In the genomic region with DNA sequence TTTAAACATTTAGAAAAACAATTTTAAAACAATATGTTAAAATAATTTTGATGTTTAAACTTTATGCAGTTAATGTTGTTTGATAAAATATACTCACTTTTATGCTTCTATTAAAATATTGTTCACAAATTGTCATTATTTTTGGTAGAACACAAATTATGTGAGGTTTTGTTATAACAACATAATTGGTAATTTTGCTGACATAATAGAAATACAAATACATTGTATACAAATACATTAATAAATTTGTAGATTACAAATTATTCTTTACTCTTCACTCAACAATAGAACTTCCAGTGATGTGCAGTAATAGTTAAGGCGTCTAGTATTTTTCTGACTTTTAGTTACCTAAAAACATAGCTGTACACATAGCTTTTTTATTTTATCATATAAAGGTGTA, we compare ENCODE assay signal across 22 cellular contexts.
DNase-seq lines count a peak whose midpoint lies in the region; ATAC-seq, FAIRE-seq and TF ChIP-seq lines count a peak whose summit lies in the region.
"Had no signal": no experiment of that assay in that cellular context is flagged by ENCODE, and none has a peak within 500 bp of the region (broad histone marks: within the 10 kb centered on the region; RNA-seq: fewer than 3 reads in every experiment).

No MANE protein-coding gene starts in this region.

- intact Hi-C loops in IMR-90 (cut with micrococcal nuclease) (no loop called here), K562 (cut with micrococcal nuclease) (no loop called here)

- H3K9me3 ChIP-seq in IMR-90 (ENCODE audit: control insufficient read depth, insufficient read depth, low read length) (peaks cover 8% of the 10 kb centered on the region), K562 (replicated peaks; ENCODE audit: control insufficient read depth, insufficient read depth, low read depth, low read length) (no peaks in the 10 kb centered on the region), smooth muscle cell (replicated peaks; ENCODE audit: low read depth) (no peaks in the 10 kb centered on the region)
- H3K9me3 ChIP-seq: BLaER1, Caco-2 had no signal

- H4K20me1 ChIP-seq in IMR-90 (ENCODE audit: insufficient read depth, low read length) (no peaks in the 10 kb centered on the region), K562 (replicated peaks; ENCODE audit: control insufficient read depth, insufficient read depth, low read length) (no peaks in the 10 kb centered on the region), smooth muscle cell (ENCODE audit: low read depth) (no peaks in the 10 kb centered on the region)
- H4K20me1 ChIP-seq: BLaER1 had no signal

- H2BK5ac ChIP-seq in IMR-90 (ENCODE audit: low read depth, low read length, poor library complexity, severe bottlenecking), result no peak overlapping the region

- H3K79me2 ChIP-seq in K562 (ENCODE audit: control insufficient read depth, insufficient read depth, low read length) (no peaks in the 10 kb centered on the region), smooth muscle cell (ENCODE audit: low read depth) (no peaks in the 10 kb centered on the region)

- H3K4ac ChIP-seq in IMR-90 (ENCODE audit: low read depth, low read length), result no peak overlapping the region

- no peak overlapping the region for H3K4me2 ChIP-seq in IMR-90 (ENCODE audit: low read depth, low read length)
- H3K4me2 ChIP-seq in K562 (ENCODE audit: insufficient read depth, low read length), result no peak overlapping the region
- no peak overlapping the region for H3K4me2 ChIP-seq in smooth muscle cell
- H3K4me2 ChIP-seq: BLaER1 had no signal

- no peaks in the 10 kb centered on the region for H3F3A ChIP-seq in smooth muscle cell (ENCODE audit: low read depth)

- H3K4me3 ChIP-seq in IMR-90 (ENCODE audit: insufficient read depth, low read depth, low read length), result no peak overlapping the region
- no peak overlapping the region for H3K4me3 ChIP-seq in K562
- H3K4me3 ChIP-seq in smooth muscle cell, result no peak overlapping the region
- H3K4me3 ChIP-seq: BLaER1, GM12878, GM23248 had no signal

- no peak for ATAC-seq in IMR-90 (ENCODE audit: low read depth)
- no peak for ATAC-seq in K562
- no peak for ATAC-seq in GM18907 (IDR thresholded peaks at IDR 0.05; ENCODE audit: unreplicated experiment)
- ATAC-seq in GM19023 (IDR thresholded peaks at IDR 0.05; ENCODE audit: unreplicated experiment), result no peak
- ATAC-seq: CD8-positive, alpha-beta T cell; GM12878; HCT116 had no signal

- H3K79me1 ChIP-seq in IMR-90 (ENCODE audit: low read depth in 1 of 2, low read length in 2 of 2), result no peaks in the 10 kb centered on the region

- no peaks in the 10 kb centered on the region for H3K27me3 ChIP-seq in IMR-90 (ENCODE audit: control insufficient read depth, insufficient read depth, low read length)
- H3K27me3 ChIP-seq in K562 (ENCODE audit: control insufficient read depth in 2 of 2, insufficient read depth in 2 of 2, low read length in 2 of 2), result no peaks in the 10 kb centered on the region
- no peaks in the 10 kb centered on the region for H3K27me3 ChIP-seq in smooth muscle cell (ENCODE audit: low read depth)
- H3K27me3 ChIP-seq: BLaER1 had no signal

- H3K9ac ChIP-seq in IMR-90 (ENCODE audit: low read depth, low read length) (no peak overlapping the region), K562 (ENCODE audit: insufficient read depth in 1 of 2, low read depth in 2 of 2, low read length in 2 of 2) (no peak overlapping the region), smooth muscle cell (ENCODE audit: low read depth) (peak overlapping the region; percentile 26)
- H3K9ac ChIP-seq: BLaER1, GM23248 had no signal

- TF ChIP-seq RAD21 in IMR-90 (IDR thresholded peaks at IDR 0.05; ENCODE audit: low read length) (no peak), K562 (CRISPR knock-in tag; conservative IDR thresholded peaks at IDR 0.05 in 1 of 2, IDR thresholded peaks at IDR 0.05 in 1 of 2) (no peak)

- H2AK5ac ChIP-seq in IMR-90 (ENCODE audit: low read depth, low read length), result no peak overlapping the region

- H3K27ac ChIP-seq in IMR-90 (ENCODE audit: insufficient read depth, low read length) (no peak overlapping the region), K562 (ENCODE audit: extremely low read depth, low read depth, low read length) (no peak overlapping the region), smooth muscle cell (ENCODE audit: low read depth) (peak overlapping the region; percentile 97)
- H3K27ac ChIP-seq: BLaER1, C4-2B, GM23248 had no signal

- no peak for TF ChIP-seq POLR2A in IMR-90 (IDR thresholded peaks at IDR 0.05; ENCODE audit: low read depth, low read length)
- TF ChIP-seq POLR2A in K562 (conservative IDR thresholded peaks at IDR 0.05), result no peak

- no peak overlapping the region for H2BK120ac ChIP-seq in IMR-90 (ENCODE audit: low read depth, low read length)

- no peak overlapping the region for H2AK9ac ChIP-seq in IMR-90 (replicated peaks; ENCODE audit: low read depth, low read length, poor library complexity)

- no peaks in the 10 kb centered on the region for H3K9me1 ChIP-seq in IMR-90 (ENCODE audit: insufficient read depth, low read length)
- H3K9me1 ChIP-seq in K562 (ENCODE audit: control insufficient read depth, insufficient read depth, low read length), result no peaks in the 10 kb centered on the region

- no peak overlapping the region for H2BK15ac ChIP-seq in IMR-90 (ENCODE audit: low read depth, low read length)

- no peak overlapping the region for H4K8ac ChIP-seq in IMR-90 (ENCODE audit: low read depth in 2 of 2, low read length in 2 of 2)

- no peak overlapping the region for H4K5ac ChIP-seq in IMR-90 (ENCODE audit: low read depth, low read length)

- no CpG with 5 or more reads among the region's 1 CpG for whole genome bisulfite sequencing in IMR-90 (ENCODE audit: extremely low coverage in 2 of 2, insufficient read length in 1 of 2), 2 experiments
- WGBS in K562 (ENCODE audit: insufficient coverage, low coverage, missing lambda C conversion rate), result 5% methylated on average over 1 of the region's 1 CpG
- 94% methylated on average over 1 of the region's 1 CpG for WGBS in smooth muscle cell (ENCODE audit: low lambda C conversion rate)

- dilution Hi-C loops in IMR-90 (cut with HindIII; ENCODE audit: low sequenced_read_pairs, unreplicated experiment), result no loop called here

- DNase-seq in IMR-90 (no peak), K562 (ENCODE audit: extremely low read depth in 1 of 4, low spot score in 3 of 4) (no peak), smooth muscle cell (lab: John Stamatoyannopoulos, UW; ENCODE audit: unreplicated experiment) (no peak), HEK293T (ENCODE audit: extremely low spot score) (no peak)
- DNase-seq: Caco-2; CD4-positive, CD25-positive, alpha-beta regulatory T cell; CD8-positive, alpha-beta T cell; DMS 273 treated with DMSO at 0.1 percent for 48 hours; DMS79; EL; GDM1; GM23248; H9; HFFc6 had no signal

- H3K18ac ChIP-seq in IMR-90 (ENCODE audit: low read depth, low read length), result no peak overlapping the region

- H3K14ac ChIP-seq in IMR-90 (replicated peaks; ENCODE audit: low read depth, low read length), result no peak overlapping the region

- FAIRE-seq in K562 (lab: Jason Lieb, UNC) (no peak), endometrium (lab: Jason Lieb, UNC) (peak; percentile 98)
- FAIRE-seq: D721Med, GM12878 had no signal

- TF ChIP-seq CTCF in IMR-90 (conservative IDR thresholded peaks at IDR 0.05; ENCODE audit: low read depth, low read length) (no peak), K562 (IDR thresholded peaks at IDR 0.05 in 2 of 3, conservative IDR thresholded peaks at IDR 0.05 in 1 of 3; ENCODE audit: insufficient read depth in 2 of 3, low read depth in 1 of 3, low read length in 3 of 3) (no peak), smooth muscle cell (IDR thresholded peaks at IDR 0.05; ENCODE audit: borderline replicate concordance, insufficient read depth, poor library complexity, severe bottlenecking) (no peak)

- H2BK20ac ChIP-seq in IMR-90 (ENCODE audit: low read depth, low read length), result no peak overlapping the region

- BruUV-seq in IMR-90 (replicated peaks; lab: Mats Ljungman, UMichigan) (no TSS peak), K562 (replicated peaks; lab: Mats Ljungman, UMichigan) (no TSS peak)

- no peak overlapping the region for H3K56ac ChIP-seq in IMR-90 (ENCODE audit: extremely low read depth, insufficient read depth, low read length)

- CTCF ChIA-PET in IMR-90 (lab: Yijun Ruan, JAX), result no interaction called here
- CTCF ChIA-PET in K562 (lab: Yijun Ruan, JAX; ENCODE audit: low intra/inter-chr PET ratio), result no interaction called here
- CTCF ChIA-PET in HEK293T (lab: Yijun Ruan, JAX), result no interaction called here

- no peak overlapping the region for H3K23ac ChIP-seq in IMR-90 (ENCODE audit: low read depth, low read length)

- H3K36me3 ChIP-seq in IMR-90 (ENCODE audit: control insufficient read depth, insufficient read depth, low read length), result no peaks in the 10 kb centered on the region
- H3K36me3 ChIP-seq in K562 (ENCODE audit: control insufficient read depth, insufficient read depth, low read length), result no peaks in the 10 kb centered on the region
- no peaks in the 10 kb centered on the region for H3K36me3 ChIP-seq in smooth muscle cell (ENCODE audit: low read depth)
- H3K36me3 ChIP-seq: BLaER1 had no signal

- no peak overlapping the region for H4K91ac ChIP-seq in IMR-90 (ENCODE audit: insufficient read depth, low read depth, low read length)

- in situ Hi-C loops in IMR-90 (cut with MboI; ENCODE audit: low sequenced_read_pairs) (no loop called here), K562 (cut with MboI) (no loop called here)

- POLR2A ChIA-PET in IMR-90 (lab: Charles Lee; ENCODE audit: unreplicated experiment) (no interaction called here), K562 (lab: Yijun Ruan, JAX) (no interaction called here), HEK293T (lab: Yijun Ruan, JAX) (no interaction called here)

- H2AFZ ChIP-seq in IMR-90 (replicated peaks; ENCODE audit: low read length, poor library complexity) (no peak overlapping the region), K562 (ENCODE audit: low read depth, low read length) (no peak overlapping the region), smooth muscle cell (ENCODE audit: low read depth) (no peak overlapping the region)
- H2AFZ ChIP-seq: GM23248 had no signal

- TF ChIP-seq EP300 in K562 (IDR thresholded peaks at IDR 0.05; ENCODE audit: low read length), result no peak

- H3K4me1 ChIP-seq in IMR-90 (ENCODE audit: control insufficient read depth, insufficient read depth, low read length) (no peaks in the 10 kb centered on the region), K562 (replicated peaks in 1 of 2; ENCODE audit: control insufficient read depth in 2 of 2, insufficient read depth in 2 of 2, low read length in 2 of 2) (no peaks in the 10 kb centered on the region), smooth muscle cell (ENCODE audit: low read depth) (no peaks in the 10 kb centered on the region)
- H3K4me1 ChIP-seq: BLaER1, Caco-2 had no signal

TF ChIP-seq in IMR-90, 13 proteins besides CTCF, POLR2A, EP300 and RAD21:
- TF ChIP-seq MAFK (IDR thresholded peaks at IDR 0.05; ENCODE audit: low read depth, low read length), result peak; percentile 69
- no peak for TF ChIP-seq CHD1 (IDR thresholded peaks at IDR 0.05; ENCODE audit: low read depth, low read length)

TF ChIP-seq in K562, 482 proteins besides CTCF, POLR2A, EP300 and RAD21 (continues in another document):
- TF ChIP-seq MAFF (IDR thresholded peaks at IDR 0.05; ENCODE audit: low read length) (peak; percentile 26; the same call in 1 of the 2 replicates), ZZZ3 (IDR thresholded peaks at IDR 0.05) (no peak), ZNF316 (IDR thresholded peaks at IDR 0.05) (peak; percentile 77)

TF ChIP-seq in HEK293T, 16 proteins besides CTCF, POLR2A, EP300 and RAD21:
- no peak for TF ChIP-seq HDGF (IDR thresholded peaks at IDR 0.05; ENCODE audit: borderline replicate concordance)
- TF ChIP-seq LEF1 (IDR thresholded peaks at IDR 0.05; ENCODE audit: borderline replicate concordance), result no peak
- no peak for TF ChIP-seq TARDBP (IDR thresholded peaks at IDR 0.05)
TF ChIP-seq in HEK293T: peak in this region for 0.
